Comparison of ENCODE assay signal across 8 cellular contexts in genomic region chr12:76472862-76473261, GRCh38.
DNase-seq lines count a peak whose midpoint lies in the region; ATAC-seq, FAIRE-seq and TF ChIP-seq lines count a peak whose summit lies in the region.
"Not testable (repeated sequence)": the region's sequence is repeated elsewhere in the genome, so short reads cannot be mapped to it uniquely, and the experiment has no call there.

No MANE protein-coding gene starts in this region.

- not testable (repeated sequence) for FAIRE-seq in HepG2 (lab: Jason Lieb, UNC)

- H3K9me3 ChIP-seq in RWPE2 (ENCODE audit: severe bottlenecking); endodermal cell (ENCODE audit: control insufficient read depth, low read length); HepG2 (ENCODE audit: low read length): not testable (repeated sequence)

- H3K27ac ChIP-seq in 22Rv1; RWPE2 (ENCODE audit: poor library complexity, severe bottlenecking); endodermal cell (ENCODE audit: low read depth, low read length); HepG2 (ENCODE audit: extremely low read length, insufficient read depth, low read length): not testable (repeated sequence)

- intact Hi-C loops in HepG2 (cut with micrococcal nuclease; ENCODE audit: unreplicated experiment): loop anchor here (10.0 kb wide), 1 partner anchor 112 kb away; no protein-coding TSS in a partner anchor

- not testable (repeated sequence) for H2AFZ ChIP-seq in HepG2 (ENCODE audit: low read length)

- not testable (repeated sequence) for BruUV-seq in HepG2 (replicated peaks; lab: Mats Ljungman, UMichigan)

- not testable (repeated sequence) for H3K9ac ChIP-seq in endodermal cell (ENCODE audit: extremely low read depth, low read length, poor library complexity, severe bottlenecking); HepG2 (ENCODE audit: insufficient read depth, low read depth, low read length)

- ATAC-seq in RWPE2 (ENCODE audit: low read depth); HepG2: not testable (repeated sequence)

- in situ Hi-C loops in HepG2 (cut with HindIII; ENCODE audit: extremely low pct_ligation_motif_present, low pct_unique_long_range_greater_than_20kb): loop anchor here (25.0 kb wide), 1 partner anchor 936 kb away; no protein-coding TSS in a partner anchor

- not testable (repeated sequence) for H3K36me3 ChIP-seq in RWPE2 (ENCODE audit: low read depth); endodermal cell (ENCODE audit: control insufficient read depth, insufficient read depth, low read length); HepG2 (replicated peaks in 1 of 2; ENCODE audit: control insufficient read depth in 1 of 2, insufficient read depth in 2 of 2, low read length in 2 of 2)

- POLR2A ChIA-PET in HepG2 (lab: Yijun Ruan, JAX): not testable (repeated sequence)

- H3K27me3 ChIP-seq in RWPE2 (ENCODE audit: insufficient read depth, poor library complexity, severe bottlenecking); endodermal cell (ENCODE audit: control insufficient read depth, insufficient read depth, low read length, poor library complexity, severe bottlenecking); HepG2 (ENCODE audit: control insufficient read depth in 1 of 2, insufficient read depth in 2 of 2, low read length in 2 of 2): not testable (repeated sequence)

- not testable (repeated sequence) for H3K4me3 Mint-ChIP-seq in activated naive CD8-positive, alpha-beta T cell treated with anti-CD3 and anti-CD28 coated beads for 36 hours; endodermal cell

- CTCF ChIA-PET in HepG2 (lab: Yijun Ruan, JAX; ENCODE audit: low intra/inter-chr PET ratio, low total read pairs): not testable (repeated sequence)

- not testable (repeated sequence) for H4K20me1 ChIP-seq in HepG2 (ENCODE audit: insufficient read depth, low read length)

- 94 to 96% methylated on average over 4 to 7 of the region's 8 CpGs for WGBS in endodermal cell (ENCODE audit: insufficient coverage in 1 of 2, insufficient read length in 1 of 2), 2 experiments
- 90% methylated on average over 6 of the region's 8 CpGs for WGBS in HepG2 (ENCODE audit: low lambda C conversion rate)

- not testable (repeated sequence) for H3K4me2 ChIP-seq in HepG2 (ENCODE audit: low read depth, low read length)

- peak; percentile 7 for DNase-seq in ELF-1 (ENCODE audit: low read depth, low spot score)
- peak; percentile 12 for DNase-seq in NCI-H226
- not testable (repeated sequence) for DNase-seq in RWPE2 (ENCODE audit: low spot score); endodermal cell; HepG2 (ENCODE audit: low spot score)
- peak; percentile 4 for DNase-seq in activated naive CD8-positive, alpha-beta T cell treated with anti-CD3 and anti-CD28 coated beads for 36 hours
- DNase-seq in stimulated activated CD8-positive, alpha-beta memory T cell treated with anti-CD3 and anti-CD28 coated beads, Interleukin-4, amount 100 ng/mL, for 48 hours: peak; percentile 31

- H3K27me3 Mint-ChIP-seq in activated naive CD8-positive, alpha-beta T cell treated with anti-CD3 and anti-CD28 coated beads for 36 hours; endodermal cell (ENCODE audit: insufficient read depth): not testable (repeated sequence)

- H3K4me1 Mint-ChIP-seq in activated naive CD8-positive, alpha-beta T cell treated with anti-CD3 and anti-CD28 coated beads for 36 hours: peaks cover 16% of the 10 kb centered on the region
- H3K4me1 Mint-ChIP-seq in endodermal cell: not testable (repeated sequence)

- H3K9me3 Mint-ChIP-seq in activated naive CD8-positive, alpha-beta T cell treated with anti-CD3 and anti-CD28 coated beads for 36 hours; endodermal cell: not testable (repeated sequence)

- TF ChIP-seq CTCF in 22Rv1 (IDR thresholded peaks at IDR 0.05): peak; percentile 48
- peak; percentile 24 for TF ChIP-seq CTCF in RWPE2 (IDR thresholded peaks at IDR 0.05; ENCODE audit: poor library complexity, severe bottlenecking)
- TF ChIP-seq CTCF in endodermal cell (conservative IDR thresholded peaks at IDR 0.05): peak; percentile 60
- not testable (repeated sequence) for TF ChIP-seq CTCF in HepG2 (CRISPR knock-in tag; IDR thresholded peaks at IDR 0.05)

- TF ChIP-seq RAD21 in HepG2 (CRISPR knock-in tag; IDR thresholded peaks at IDR 0.05): not testable (repeated sequence)

- H3K27ac Mint-ChIP-seq in activated naive CD8-positive, alpha-beta T cell treated with anti-CD3 and anti-CD28 coated beads for 36 hours; endodermal cell: not testable (repeated sequence)

- not testable (repeated sequence) for TF ChIP-seq POLR2A in HepG2 (IDR thresholded peaks at IDR 0.05; ENCODE audit: insufficient read depth in 1 of 2, low read depth in 2 of 2, low read length in 2 of 2)

- H3K36me3 Mint-ChIP-seq in activated naive CD8-positive, alpha-beta T cell treated with anti-CD3 and anti-CD28 coated beads for 36 hours; endodermal cell (ENCODE audit: low read depth): not testable (repeated sequence)

- not testable (repeated sequence) for TF ChIP-seq EP300 in HepG2 (IDR thresholded peaks at IDR 0.05; ENCODE audit: low read depth in 2 of 2, low read length in 2 of 2); HepG2 (CRISPR knock-in tag; IDR thresholded peaks at IDR 0.05; ENCODE audit: borderline replicate concordance)

- H3K4me3 ChIP-seq in RWPE2 (ENCODE audit: severe bottlenecking); endodermal cell (ENCODE audit: low read length); HepG2 (replicated peaks in 1 of 3; ENCODE audit: insufficient read depth in 1 of 3, low read depth in 2 of 3, low read length in 3 of 3): not testable (repeated sequence)

- not testable (repeated sequence) for H3K4me1 ChIP-seq in RWPE2 (ENCODE audit: insufficient read depth, poor library complexity, severe bottlenecking); endodermal cell (ENCODE audit: control insufficient read depth, insufficient read depth, low read length); HepG2 (ENCODE audit: insufficient read depth, low read length)

- not testable (repeated sequence) for H3K79me2 ChIP-seq in HepG2 (ENCODE audit: insufficient read depth, low read length)

TF ChIP-seq in HepG2, 621 proteins besides CTCF, POLR2A, EP300 and RAD21:
- peak; percentile 82 for TF ChIP-seq ZBTB33 (CRISPR knock-in tag; IDR thresholded peaks at IDR 0.05)
